8 cellular contexts compared by ENCODE assay signal in the genomic region with DNA sequence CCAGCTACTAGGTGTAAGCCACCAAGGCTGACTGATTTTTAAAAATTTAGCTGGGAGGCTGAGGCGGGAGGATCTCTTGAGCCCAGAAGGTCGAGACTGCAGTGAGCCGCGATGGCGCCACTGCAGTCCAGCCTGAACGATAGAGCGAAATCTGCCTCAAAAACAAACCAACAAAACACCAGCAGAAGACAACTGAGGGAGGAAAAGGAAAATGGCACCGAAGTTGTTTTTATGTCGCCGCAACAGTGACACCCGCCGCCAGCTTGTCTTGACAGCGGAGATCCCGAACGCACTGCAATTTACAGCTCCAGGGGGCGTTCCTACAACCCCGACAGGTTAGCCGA. TPM values are rescaled to one million over a fixed set of nuclear protein-coding genes. Genes with fewer than 3 reads are reported as not detected.
A peak's percentile ranks its signal among the peaks of the same experiment; 100 is the strongest.
DNase-seq lines count a peak whose midpoint lies in the region; FAIRE-seq and TF ChIP-seq lines count a peak whose summit lies in the region.

No MANE protein-coding gene starts in this region.

- H3K27me3 Mint-ChIP-seq in astrocyte (ENCODE audit: low read depth, unreplicated experiment), result no peaks in the 10 kb centered on the region

- H3K79me2 ChIP-seq in astrocyte (ENCODE audit: insufficient read depth, low read length), result peaks cover 8% of the 10 kb centered on the region

- H3K4me2 ChIP-seq in astrocyte (ENCODE audit: low read length), result peak overlapping the region; percentile 98

- FAIRE-seq in astrocyte (lab: Jason Lieb, UNC) (no peak), RCC 7860 (lab: Jason Lieb, UNC) (no peak)

- peaks cover 10% of the 10 kb centered on the region for H3K4me1 ChIP-seq in HEK293 (ENCODE audit: control insufficient read depth, insufficient read depth, low read length)
- peaks cover 4% of the 10 kb centered on the region for H3K4me1 ChIP-seq in astrocyte (ENCODE audit: insufficient read depth, low read length)
- peaks cover 11% of the 10 kb centered on the region for H3K4me1 ChIP-seq in mononuclear cell (ENCODE audit: insufficient read depth, low read length)

- peaks cover 16% of the 10 kb centered on the region for H3K4me1 Mint-ChIP-seq in astrocyte (ENCODE audit: low read depth, unreplicated experiment)

- CTCF ChIA-PET in HEK293 (lab: Yijun Ruan, JAX), result interaction anchor here (0.6 to 4.8 kb wide), 102 partner anchors 8 to 1325 kb away, joined by 3 to 77 read pairs (median 5); partner anchors contain the start of genes ACTN4, ECH1, EIF3K and FBXO17

- H2AFZ ChIP-seq in astrocyte (ENCODE audit: low read depth, low read length), result peak overlapping the region; percentile 76

- H3K27me3 ChIP-seq in astrocyte (ENCODE audit: insufficient read depth, low read length) (no peaks in the 10 kb centered on the region), mononuclear cell (ENCODE audit: insufficient read depth, low read length) (peaks cover 2% of the 10 kb centered on the region)

- intact Hi-C loops in head of caudate nucleus (cut with DNase I), result loop anchor here (5.0 kb wide), 1 partner anchor 215 kb away; the partner anchor contains the start of genes EIF3K and MAP4K1

- peaks cover 3% of the 10 kb centered on the region for H4K20me1 ChIP-seq in astrocyte (ENCODE audit: insufficient read depth, low read length)

- POLR2A ChIA-PET in HEK293 (lab: Yijun Ruan, JAX), result interaction anchor here (0.5 to 5.6 kb wide), 43 partner anchors 8 to 1789 kb away, joined by 3 to 68 read pairs (median 4); partner anchors contain the start of genes ACTN4, EIF3K, GGN and MRPS12

- H3K4me3 ChIP-seq in AG09309 (ENCODE audit: control insufficient read depth, low read depth, low read length) (peak overlapping the region; percentile 43), HEK293 (ENCODE audit: low read depth, low read length) (peak overlapping the region; percentile 28), astrocyte (ENCODE audit: insufficient read depth, low read depth, low read length) (peak overlapping the region; percentile 56), mononuclear cell (ENCODE audit: low read length) (peak overlapping the region; percentile 33)

- peaks cover 6% of the 10 kb centered on the region for H3K36me3 Mint-ChIP-seq in astrocyte (ENCODE audit: low read depth, unreplicated experiment)

- no peak overlapping the region for H3K27ac Mint-ChIP-seq in astrocyte (ENCODE audit: unreplicated experiment)

- DNase-seq in AG09309 (ENCODE audit: low read depth) (no peak), astrocyte (ENCODE audit: low read depth) (no peak), head of caudate nucleus (no peak), RCC 7860 (ENCODE audit: low spot score) (no peak), SW 1271 (lab: John Stamatoyannopoulos, UW) (no peak)
- DNase-seq in stimulated activated CD4-positive, alpha-beta T cell treated with anti-CD3 and anti-CD28 coated beads, Interleukin-4, amount 100 ng/mL, for 4 hours, result no peak

- peak overlapping the region; percentile 77 for H3K4me3 Mint-ChIP-seq in astrocyte (ENCODE audit: unreplicated experiment)

- H3K9me3 ChIP-seq in HEK293 (ENCODE audit: control insufficient read depth, insufficient read depth, low read depth, low read length) (no peaks in the 10 kb centered on the region), astrocyte (ENCODE audit: insufficient read depth, low read depth, low read length) (no peaks in the 10 kb centered on the region), mononuclear cell (ENCODE audit: low read depth, low read length) (no peaks in the 10 kb centered on the region)

- H3K36me3 ChIP-seq in HEK293 (ENCODE audit: control insufficient read depth in 2 of 2, insufficient read depth in 1 of 2, low read length in 2 of 2), result peaks cover 14 to 18% of the 10 kb centered on the region in 2 experiments; a peak in 2 of 3 replicates
- H3K36me3 ChIP-seq in astrocyte (ENCODE audit: insufficient read depth, low read length), result no peaks in the 10 kb centered on the region

- H3K9me3 Mint-ChIP-seq in astrocyte (ENCODE audit: unreplicated experiment), result no peaks in the 10 kb centered on the region

- peak overlapping the region; percentile 57 for H3K9ac ChIP-seq in astrocyte (ENCODE audit: low read length)

- TF ChIP-seq CTCF in AG09309 (IDR thresholded peaks at IDR 0.05; ENCODE audit: control insufficient read depth, insufficient read depth, low read depth, low read length, missing control alignments) (no peak), HEK293 (tag by site-specific recombination; IDR thresholded peaks at IDR 0.05) (no peak), astrocyte (IDR thresholded peaks at IDR 0.05; ENCODE audit: insufficient read depth, low read depth, low read length) (no peak)

- H3K27ac ChIP-seq in HEK293 (ENCODE audit: extremely low read depth, low read depth, low read length) (peak overlapping the region; percentile 69), astrocyte (ENCODE audit: low read depth, low read length) (no peak overlapping the region)

TF ChIP-seq in HEK293, 187 proteins besides CTCF, POLR2A, EP300 and RAD21 (continues in another document):
- TF ChIP-seq ZNF146 (tag by site-specific recombination; IDR thresholded peaks at IDR 0.05), result no peak
- TF ChIP-seq, protein P1, sequence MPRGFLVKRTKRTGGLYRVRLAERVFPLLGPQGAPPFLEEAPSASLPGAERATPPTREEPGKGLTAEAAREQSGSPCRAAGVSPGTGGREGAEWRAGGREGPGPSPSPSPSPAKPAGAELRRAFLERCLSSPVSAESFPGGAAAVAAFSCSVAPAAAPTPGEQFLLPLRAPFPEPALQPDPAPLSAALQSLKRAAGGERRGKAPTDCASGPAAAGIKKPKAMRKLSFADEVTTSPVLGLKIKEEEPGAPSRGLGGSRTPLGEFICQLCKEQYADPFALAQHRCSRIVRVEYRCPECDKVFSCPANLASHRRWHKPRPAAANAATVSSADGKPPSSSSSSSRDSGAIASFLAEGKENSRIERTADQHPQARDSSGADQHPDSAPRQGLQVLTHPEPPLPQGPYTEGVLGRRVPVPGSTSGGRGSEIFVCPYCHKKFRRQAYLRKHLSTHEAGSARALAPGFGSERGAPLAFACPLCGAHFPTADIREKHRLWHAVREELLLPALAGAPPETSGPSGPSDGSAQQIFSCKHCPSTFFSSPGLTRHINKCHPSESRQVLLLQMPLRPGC (tag by site-specific recombination; IDR thresholded peaks at IDR 0.05), result no peak
- no peak for TF ChIP-seq ZNF473 (tag by site-specific recombination; IDR thresholded peaks at IDR 0.05)
- peak; percentile 97 for TF ChIP-seq ZNF600 (tag by site-specific recombination; IDR thresholded peaks at IDR 0.05)
- TF ChIP-seq GLIS1 (tag by site-specific recombination; IDR thresholded peaks at IDR 0.05), result no peak
- TF ChIP-seq, protein P2, sequence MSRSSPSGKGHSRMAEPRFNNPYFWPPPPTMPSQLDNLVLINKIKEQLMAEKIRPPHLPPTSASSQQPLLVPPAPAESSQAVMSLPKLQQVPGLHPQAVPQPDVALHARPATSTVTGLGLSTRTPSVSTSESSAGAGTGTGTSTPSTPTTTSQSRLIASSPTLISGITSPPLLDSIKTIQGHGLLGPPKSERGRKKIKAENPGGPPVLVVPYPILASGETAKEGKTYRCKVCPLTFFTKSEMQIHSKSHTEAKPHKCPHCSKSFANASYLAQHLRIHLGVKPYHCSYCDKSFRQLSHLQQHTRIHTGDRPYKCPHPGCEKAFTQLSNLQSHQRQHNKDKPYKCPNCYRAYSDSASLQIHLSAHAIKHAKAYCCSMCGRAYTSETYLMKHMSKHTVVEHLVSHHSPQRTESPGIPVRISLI (tag by site-specific recombination; IDR thresholded peaks at IDR 0.05), result no peak
- TF ChIP-seq ZNF138 (tag by site-specific recombination; IDR thresholded peaks at IDR 0.05; ENCODE audit: borderline replicate concordance), result no peak
- TF ChIP-seq, protein P3, sequence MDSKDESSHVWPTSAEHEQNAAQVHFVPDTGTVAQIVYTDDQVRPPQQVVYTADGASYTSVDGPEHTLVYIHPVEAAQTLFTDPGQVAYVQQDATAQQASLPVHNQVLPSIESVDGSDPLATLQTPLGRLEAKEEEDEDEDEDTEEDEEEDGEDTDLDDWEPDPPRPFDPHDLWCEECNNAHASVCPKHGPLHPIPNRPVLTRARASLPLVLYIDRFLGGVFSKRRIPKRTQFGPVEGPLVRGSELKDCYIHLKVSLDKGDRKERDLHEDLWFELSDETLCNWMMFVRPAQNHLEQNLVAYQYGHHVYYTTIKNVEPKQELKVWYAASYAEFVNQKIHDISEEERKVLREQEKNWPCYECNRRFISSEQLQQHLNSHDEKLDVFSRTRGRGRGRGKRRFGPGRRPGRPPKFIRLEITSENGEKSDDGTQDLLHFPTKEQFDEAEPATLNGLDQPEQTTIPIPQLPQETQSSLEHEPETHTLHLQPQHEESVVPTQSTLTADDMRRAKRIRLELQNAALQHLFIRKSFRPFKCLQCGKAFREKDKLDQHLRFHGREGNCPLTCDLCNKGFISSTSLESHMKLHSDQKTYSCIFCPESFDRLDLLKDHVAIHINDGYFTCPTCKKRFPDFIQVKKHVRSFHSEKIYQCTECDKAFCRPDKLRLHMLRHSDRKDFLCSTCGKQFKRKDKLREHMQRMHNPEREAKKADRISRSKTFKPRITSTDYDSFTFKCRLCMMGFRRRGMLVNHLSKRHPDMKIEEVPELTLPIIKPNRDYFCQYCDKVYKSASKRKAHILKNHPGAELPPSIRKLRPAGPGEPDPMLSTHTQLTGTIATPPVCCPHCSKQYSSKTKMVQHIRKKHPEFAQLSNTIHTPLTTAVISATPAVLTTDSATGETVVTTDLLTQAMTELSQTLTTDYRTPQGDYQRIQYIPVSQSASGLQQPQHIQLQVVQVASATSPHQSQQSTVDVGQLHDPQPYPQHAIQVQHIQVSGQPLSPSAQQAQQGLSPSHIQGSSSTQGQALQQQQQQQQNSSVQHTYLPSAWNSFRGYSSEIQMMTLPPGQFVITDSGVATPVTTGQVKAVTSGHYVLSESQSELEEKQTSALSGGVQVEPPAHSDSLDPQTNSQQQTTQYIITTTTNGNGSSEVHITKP (tag by site-specific recombination; IDR thresholded peaks at IDR 0.05), result no peak
- TF ChIP-seq ZBTB21 (tag by site-specific recombination; IDR thresholded peaks at IDR 0.05), result peak; percentile 39

RNA-seq across cellular contexts. Expression of gene FAM98C, which starts 0.3 kb away (rescaled TPM):
- total RNA-seq in astrocyte (11.9 and 15.0 TPM in 2 replicates), mononuclear cell (11.6 TPM)

RNA-seq across cellular contexts. Expression of gene SPRED3, which starts 14.1 kb away (rescaled TPM):
- total RNA-seq in astrocyte (17.3 and 19.0 TPM in 2 replicates), mononuclear cell (0.10 TPM)

RNA-seq across cellular contexts. Expression of gene GGN, which starts 14.8 kb away (rescaled TPM):
- total RNA-seq in astrocyte (2.1 and 2.8 TPM in 2 replicates), mononuclear cell (not detected)

RNA-seq across cellular contexts. Expression of gene RASGRP4, which starts 23.4 kb away (rescaled TPM):
- total RNA-seq in astrocyte (not detected in 2 replicates), mononuclear cell (19.3 TPM)

RNA-seq across cellular contexts. Expression of gene PSMD8, which starts 28.2 kb away (rescaled TPM):
- total RNA-seq in astrocyte (215 and 218 TPM in 2 replicates), mononuclear cell (88.1 TPM)

Comparison
In these comparisons a context has a peak if more than half of its experiments do, and no peak if none do; other contexts are left out.
1. RNA of gene SPRED3, which starts 14.1 kb away (total RNA-seq): 17.3 to 19.0 TPM in astrocyte; 0.10 TPM in mononuclear cell (single experiment); every median in the first group is over 10 times any median in the second.
2. Peak in every context shown above with its lines, with median percentiles within 50 percentile points of each other: H3K4me3 ChIP-seq.